ENCODE assay signal across 8 cellular contexts in genomic region chr4:112656115-112656514, GRCh38. TPM values are rescaled to one million over a fixed set of nuclear protein-coding genes. Genes with fewer than 3 reads are reported as not detected.
DNase-seq lines count a peak whose midpoint lies in the region; ATAC-seq and TF ChIP-seq lines count a peak whose summit lies in the region.
"Not testable (repeated sequence)": the region's sequence is repeated elsewhere in the genome, so short reads cannot be mapped to it uniquely, and the experiment has no call there.

No MANE protein-coding gene starts in this region.

- H3K9ac ChIP-seq in HUES48 (ENCODE audit: low read depth, low read length); HUES64 (ENCODE audit: low read depth, low read length); OCI-LY3 (ENCODE audit: low read length); endodermal cell (ENCODE audit: extremely low read depth, low read length, poor library complexity, severe bottlenecking); mesendoderm (ENCODE audit: low read length); neural progenitor cell: not testable (repeated sequence)

- H3K79me2 ChIP-seq in GM23338 (replicated peaks; ENCODE audit: insufficient read depth) (peaks cover 18% of the 10 kb centered on the region), neural progenitor cell (ENCODE audit: low read depth) (peaks cover 63% of the 10 kb centered on the region)
- not testable (repeated sequence) for H3K79me2 ChIP-seq in OCI-LY3 (ENCODE audit: low read length); mesendoderm (ENCODE audit: control insufficient read depth, insufficient read depth, low read length)

- CTCF ChIA-PET in WTC11 (lab: Charles Lee), result interaction anchor here (0.8 to 2.7 kb wide), 6 partner anchors 10 to 109 kb away, joined by 3 to 22 read pairs (median 4); no protein-coding TSS in a partner anchor

- H3K36me3 Mint-ChIP-seq in GM23338 (ENCODE audit: low read depth) (peaks cover 50% of the 10 kb centered on the region), WTC11 (peaks cover 32% of the 10 kb centered on the region), endodermal cell (ENCODE audit: low read depth) (peaks cover 19% of the 10 kb centered on the region), neural progenitor cell (peaks cover 16% of the 10 kb centered on the region)

- H3K9me3 Mint-ChIP-seq in GM23338, WTC11, endodermal cell, neural progenitor cell: not testable (repeated sequence)

- H3K56ac ChIP-seq in mesendoderm (ENCODE audit: low read length), result peak overlapping the region; percentile 74

- H3K4me3 Mint-ChIP-seq in GM23338, WTC11, neural progenitor cell: not testable (repeated sequence)
- peak overlapping the region; percentile 4 for H3K4me3 Mint-ChIP-seq in endodermal cell

- H3K23ac ChIP-seq in mesendoderm (ENCODE audit: low read length), result not testable (repeated sequence)

- H3K79me1 ChIP-seq in mesendoderm (ENCODE audit: low read length), result not testable (repeated sequence)

- not testable (repeated sequence) for H2AFZ ChIP-seq in GM23338; OCI-LY3 (ENCODE audit: low read depth, low read length); neural progenitor cell (replicated peaks)

- H3K27ac ChIP-seq in GM23338 (ENCODE audit: low read depth), result peak overlapping the region; percentile 94
- H3K27ac ChIP-seq in HUES48 (ENCODE audit: low read depth, low read length), result peak overlapping the region; percentile 99
- peak overlapping the region; percentile 99; the same call in 1 of the 2 replicates for H3K27ac ChIP-seq in HUES64 (ENCODE audit: low read depth, low read length)
- not testable (repeated sequence) for H3K27ac ChIP-seq in OCI-LY3 (ENCODE audit: low read length); endodermal cell (ENCODE audit: low read depth, low read length)
- H3K27ac ChIP-seq in mesendoderm (ENCODE audit: low read depth, low read length), result peak overlapping the region; percentile 84
- peak overlapping the region; percentile 97 for H3K27ac ChIP-seq in neural progenitor cell

- not testable (repeated sequence) for H3K9me3 ChIP-seq in HUES48 (ENCODE audit: control insufficient read depth, insufficient read depth, low read length); HUES64 (ENCODE audit: insufficient read depth, low read depth, low read length); OCI-LY3 (ENCODE audit: insufficient read depth, low read length); endodermal cell (ENCODE audit: control insufficient read depth, low read length); neural progenitor cell (ENCODE audit: low read depth)

- H2BK15ac ChIP-seq in mesendoderm (replicated peaks; ENCODE audit: low read depth), result not testable (repeated sequence)

- peak overlapping the region; percentile 98 for H3K18ac ChIP-seq in mesendoderm (ENCODE audit: low read length)

- peaks cover 30% of the 10 kb centered on the region for H3K4me1 ChIP-seq in GM23338 (ENCODE audit: insufficient read depth)
- H3K4me1 ChIP-seq in HUES48 (ENCODE audit: control insufficient read depth, insufficient read depth, low read length), result peaks cover 42% of the 10 kb centered on the region
- peaks cover 43% of the 10 kb centered on the region for H3K4me1 ChIP-seq in HUES64 (ENCODE audit: insufficient read depth, low read length)
- not testable (repeated sequence) for H3K4me1 ChIP-seq in OCI-LY3 (ENCODE audit: low read length); mesendoderm (ENCODE audit: control insufficient read depth, low read depth, low read length)
- peaks cover 10% of the 10 kb centered on the region for H3K4me1 ChIP-seq in endodermal cell (ENCODE audit: control insufficient read depth, insufficient read depth, low read length)
- peaks cover 50% of the 10 kb centered on the region for H3K4me1 ChIP-seq in neural progenitor cell

- WGBS in HUES64, result 97% methylated on average over 4 of the region's 5 CpGs
- WGBS in endodermal cell (ENCODE audit: insufficient coverage in 1 of 2, insufficient read length in 1 of 2), 2 experiments, result 90 to 91% methylated on average over 2 to 4 of the region's 5 CpGs
- WGBS in mesendoderm (ENCODE audit: extremely low coverage, insufficient coverage, low lambda C conversion rate), result no CpG with 5 or more reads among the region's 5 CpGs

- not testable (repeated sequence) for H3K9me2 ChIP-seq in GM23338 (ENCODE audit: insufficient read depth)

- peak overlapping the region; percentile 84 for H3K4ac ChIP-seq in mesendoderm (ENCODE audit: low read depth, low read length)

- H3K27ac Mint-ChIP-seq in GM23338 (peak overlapping the region; percentile 89; the same call in 1 of the 2 replicates), WTC11 (peak overlapping the region; percentile 99), endodermal cell (peak overlapping the region; percentile 93)
- not testable (repeated sequence) for H3K27ac Mint-ChIP-seq in neural progenitor cell

- H3K4me2 ChIP-seq in GM23338; OCI-LY3 (ENCODE audit: low read length); mesendoderm (ENCODE audit: low read length); neural progenitor cell: not testable (repeated sequence)

- not testable (repeated sequence) for H4K5ac ChIP-seq in mesendoderm (ENCODE audit: low read length)

- H3K36me3 ChIP-seq in GM23338 (ENCODE audit: insufficient read depth); mesendoderm (ENCODE audit: control insufficient read depth, insufficient read depth, low read length): not testable (repeated sequence)
- H3K36me3 ChIP-seq in HUES48 (ENCODE audit: control insufficient read depth, insufficient read depth, low read length), result peaks cover 40% of the 10 kb centered on the region
- H3K36me3 ChIP-seq in HUES64 (ENCODE audit: insufficient read depth, low read length), result peaks cover 50% of the 10 kb centered on the region
- H3K36me3 ChIP-seq in OCI-LY3 (replicated peaks; ENCODE audit: low read depth, low read length), result peaks cover 40% of the 10 kb centered on the region
- H3K36me3 ChIP-seq in endodermal cell (ENCODE audit: control insufficient read depth, insufficient read depth, low read length), result peaks cover 27% of the 10 kb centered on the region
- H3K36me3 ChIP-seq in neural progenitor cell, result peaks cover 39% of the 10 kb centered on the region

- not testable (repeated sequence) for H4K20me1 ChIP-seq in GM23338 (replicated peaks; ENCODE audit: insufficient read depth); OCI-LY3 (ENCODE audit: insufficient read depth, low read length); neural progenitor cell (ENCODE audit: low read depth)

- peak overlapping the region; percentile 92 for H2BK120ac ChIP-seq in mesendoderm (ENCODE audit: low read depth, low read length)

- peak overlapping the region; percentile 81 for H2BK5ac ChIP-seq in mesendoderm (ENCODE audit: low read length)

- H3K27me3 Mint-ChIP-seq in GM23338 (ENCODE audit: insufficient read depth, low read depth, poor library complexity); WTC11 (ENCODE audit: low read depth); endodermal cell (ENCODE audit: insufficient read depth); neural progenitor cell (ENCODE audit: insufficient read depth, low read depth): not testable (repeated sequence)

- H4K8ac ChIP-seq in mesendoderm (ENCODE audit: low read depth, low read length), result peak overlapping the region; percentile 93

- TF ChIP-seq CTCF in GM23338 (conservative IDR thresholded peaks at IDR 0.05; ENCODE audit: low read depth in 2 of 2) (peak in 1 of 2 experiments; percentile 39; a peak in 2 of 4 replicates), OCI-LY3 (IDR thresholded peaks at IDR 0.05; ENCODE audit: low read depth, low read length) (peak; percentile 13; the same call in 1 of the 2 replicates), endodermal cell (conservative IDR thresholded peaks at IDR 0.05) (peak; percentile 17)
- not testable (repeated sequence) for TF ChIP-seq CTCF in WTC11 (IDR thresholded peaks at IDR 0.05); neural progenitor cell (IDR thresholded peaks at IDR 0.05)

- not testable (repeated sequence) for H3K27me3 ChIP-seq in GM23338 (ENCODE audit: insufficient read depth); HUES48 (ENCODE audit: control insufficient read depth, insufficient read depth, low read length); HUES64 (ENCODE audit: insufficient read depth, low read length); OCI-LY3 (ENCODE audit: low read depth, low read length); endodermal cell (ENCODE audit: control insufficient read depth, insufficient read depth, low read length, poor library complexity, severe bottlenecking); mesendoderm (ENCODE audit: insufficient read depth, low read length, poor library complexity); neural progenitor cell

- not testable (repeated sequence) for H3F3A ChIP-seq in GM23338 (replicated peaks; ENCODE audit: low read depth)
- H3F3A ChIP-seq in neural progenitor cell (ENCODE audit: low read depth), result peaks cover 54% of the 10 kb centered on the region

- POLR2A ChIA-PET in WTC11 (lab: Charles Lee), result interaction anchor here (1.3 kb wide), 1 partner anchor 104 kb away, joined by 7 read pairs; no protein-coding TSS in a partner anchor

- not testable (repeated sequence) for H3K4me3 ChIP-seq in GM23338; HUES48 (ENCODE audit: low read depth, low read length); HUES64 (ENCODE audit: low read length); OCI-LY3 (ENCODE audit: low read length); endodermal cell (ENCODE audit: low read length); mesendoderm (ENCODE audit: low read length); neural progenitor cell

- DNase-seq in GM23338 (ENCODE audit: low spot score); WTC11 (ENCODE audit: low spot score); endodermal cell; mesendoderm; neural progenitor cell (ENCODE audit: low spot score): not testable (repeated sequence)

- not testable (repeated sequence) for H2AK5ac ChIP-seq in mesendoderm (ENCODE audit: low read length)

- peaks cover 46% of the 10 kb centered on the region for H3K4me1 Mint-ChIP-seq in GM23338
- peaks cover 63% of the 10 kb centered on the region for H3K4me1 Mint-ChIP-seq in WTC11
- H3K4me1 Mint-ChIP-seq in endodermal cell, result peaks cover 46% of the 10 kb centered on the region
- peaks cover 13% of the 10 kb centered on the region for H3K4me1 Mint-ChIP-seq in neural progenitor cell

- not testable (repeated sequence) for ATAC-seq in GM23338, WTC11

RNA-seq across cellular contexts. Expression of gene LARP7, which starts 19.2 kb away (rescaled TPM):
- 25.8 and 26.6 TPM in 2 replicates for total RNA-seq in GM23338 (2014; rRNA removed; shearing (Covaris generic))
- 133 and 157 TPM in 2 replicates for polyA plus RNA-seq in GM23338 (2016; fragmentation: Nextera tagmentation; extraction: Ambion mirVana)
- 34.9 TPM for polyA plus RNA-seq in HUES64 (2013, experiment 1 of 2)
- 49.3 TPM for polyA plus RNA-seq in HUES64 (2013, experiment 2 of 2)
- 37.5 to 46.2 TPM (median 42.3 TPM) in 3 replicates for total RNA-seq in WTC11 (2021)
- 10 to 100 TPM; 36.1 to 52.0 TPM for total RNA-seq in endodermal cell
- polyA plus RNA-seq in endodermal cell (2013, experiment 1 of 2), result 54.4 TPM
- polyA plus RNA-seq in endodermal cell (2013, experiment 2 of 2), result 63.8 TPM
- 135 TPM for polyA plus RNA-seq in mesendoderm (2013, experiment 1 of 2)
- 145 TPM for polyA plus RNA-seq in mesendoderm (2013, experiment 2 of 2)
- total RNA-seq in neural progenitor cell (ENCODE audit: low replicate concordance), result 88.7 and 154 TPM in 2 replicates

RNA-seq across cellular contexts. Expression of gene ZGRF1, which starts 19.4 kb away (rescaled TPM):
- 37.6 and 62.6 TPM in 2 replicates for total RNA-seq in GM23338 (2014; rRNA removed; shearing (Covaris generic))
- 28.9 and 41.7 TPM in 2 replicates for polyA plus RNA-seq in GM23338 (2016; fragmentation: Nextera tagmentation; extraction: Ambion mirVana)
- 16.1 TPM for polyA plus RNA-seq in HUES64 (2013, experiment 1 of 2)
- 21.2 TPM for polyA plus RNA-seq in HUES64 (2013, experiment 2 of 2)
- 46.6 to 56.2 TPM (median 47.1 TPM) in 3 replicates for total RNA-seq in WTC11 (2021)
- 10 to 100 TPM; 29.1 to 57.3 TPM for total RNA-seq in endodermal cell
- 25.4 TPM for polyA plus RNA-seq in endodermal cell (2013, experiment 1 of 2)
- 22.2 TPM for polyA plus RNA-seq in endodermal cell (2013, experiment 2 of 2)
- polyA plus RNA-seq in mesendoderm (2013, experiment 1 of 2), result 28.8 TPM
- polyA plus RNA-seq in mesendoderm (2013, experiment 2 of 2), result 27.5 TPM
- total RNA-seq in neural progenitor cell (ENCODE audit: low replicate concordance), result 89.2 and 128 TPM in 2 replicates
